Comparison of ENCODE assay signal across 24 cellular contexts in genomic region chr20:57090590-57091560, GRCh38.
DNase-seq lines count a peak whose midpoint lies in the region; ATAC-seq, FAIRE-seq and TF ChIP-seq lines count a peak whose summit lies in the region.
"Had no signal": no experiment of that assay in that cellular context is flagged by ENCODE, and none has a peak within 500 bp of the region (broad histone marks: within the 10 kb centered on the region; RNA-seq: fewer than 3 reads in every experiment).

No MANE protein-coding gene starts in this region.

- DNase-seq in Right ventricle myocardium inferior (ENCODE audit: missing footprints) (peak; percentile 60), cardiac septum (ENCODE audit: low spot score) (no peak), kidney (peak; percentile 29), mesendoderm (no peak), NCI-H187 treated with DMSO at 0.1 percent for 48 hours (lab: John Stamatoyannopoulos, UW) (no peak)
- DNase-seq in activated T-cell treated with anti-CD3 and anti-CD28 coated beads, Interleukin-2, amount 50 U/mL, for 24 hours = no peak
- peak in 1 of 2 donors; percentile 13 for DNase-seq in stimulated activated naive CD8-positive, alpha-beta T cell treated with anti-CD3 and anti-CD28 coated beads, Interleukin-15, amount 100 ng/mL, for 72 hours
- DNase-seq: activated CD4-positive, CD25-positive, alpha-beta regulatory T cell; activated T-cell treated with anti-CD3 and anti-CD28 coated beads, Interleukin-2, amount 50 U/mL, for 4 hours; CD8-positive, alpha-beta T cell; DMS79 treated with DMSO at 0.1 percent for 48 hours; foreskin fibroblast; Kasumi-1; NCI-H1092; NCI-H2081; NCI-H446 treated with DMSO at 0.1 percent for 48 hours; small intestine; stimulated activated CD8-positive, alpha-beta memory T cell treated with anti-CD3 and anti-CD28 coated beads, Interleukin-4, amount 100 ng/mL, for 48 hours; T-helper 9 cell had no signal

- no peak for FAIRE-seq in kidney (lab: Jason Lieb, UNC)
- FAIRE-seq: RCC 7860, small intestine had no signal

- H3K4me3 Mint-ChIP-seq in activated T-cell treated with anti-CD3 and anti-CD28 coated beads, Interleukin-2, amount 50 U/mL, for 24 hours = peak overlapping the region; percentile 49
- H3K4me3 Mint-ChIP-seq in stimulated activated naive CD8-positive, alpha-beta T cell treated with anti-CD3 and anti-CD28 coated beads, Interleukin-15, amount 100 ng/mL, for 72 hours = peak overlapping the region in 1 of 2 donors; percentile 78
- H3K4me3 Mint-ChIP-seq: activated T-cell treated with anti-CD3 and anti-CD28 coated beads, Interleukin-2, amount 50 U/mL, for 4 hours; CD8-positive, alpha-beta T cell; dendritic cell treated with granulocyte-macrophage colony-stimulating factor and Interleukin-4, amounts not matched to agents 40 ng/mL and 50 ng/mL, for 4 days had no signal

- no peak overlapping the region for H3K4ac ChIP-seq in mesendoderm (ENCODE audit: low read depth, low read length)

- no peaks in the 10 kb centered on the region for H3K27me3 ChIP-seq in mesendoderm (ENCODE audit: insufficient read depth, low read length, poor library complexity)

- peaks cover 2% of the 10 kb centered on the region for H3K9me3 Mint-ChIP-seq in activated T-cell treated with anti-CD3 and anti-CD28 coated beads, Interleukin-2, amount 50 U/mL, for 24 hours
- peaks cover 0 to 6% of the 10 kb centered on the region in 2 donors for H3K9me3 Mint-ChIP-seq in stimulated activated naive CD8-positive, alpha-beta T cell treated with anti-CD3 and anti-CD28 coated beads, Interleukin-15, amount 100 ng/mL, for 72 hours
- H3K9me3 Mint-ChIP-seq: activated T-cell treated with anti-CD3 and anti-CD28 coated beads, Interleukin-2, amount 50 U/mL, for 4 hours; CD8-positive, alpha-beta T cell; dendritic cell treated with granulocyte-macrophage colony-stimulating factor and Interleukin-4, amounts not matched to agents 40 ng/mL and 50 ng/mL, for 4 days had no signal

- no peak overlapping the region for H2BK120ac ChIP-seq in mesendoderm (ENCODE audit: low read depth, low read length)

- peak overlapping the region; percentile 96 for H3K27ac Mint-ChIP-seq in activated T-cell treated with anti-CD3 and anti-CD28 coated beads, Interleukin-2, amount 50 U/mL, for 24 hours
- H3K27ac Mint-ChIP-seq in stimulated activated naive CD8-positive, alpha-beta T cell treated with anti-CD3 and anti-CD28 coated beads, Interleukin-15, amount 100 ng/mL, for 72 hours = peak overlapping the region; percentile 85 to 99
- H3K27ac Mint-ChIP-seq: CD8-positive, alpha-beta T cell; dendritic cell treated with granulocyte-macrophage colony-stimulating factor and Interleukin-4, amounts not matched to agents 40 ng/mL and 50 ng/mL, for 4 days had no signal

- H2AK5ac ChIP-seq in mesendoderm (ENCODE audit: low read length) = no peak overlapping the region

- H3K27me3 Mint-ChIP-seq in activated T-cell treated with anti-CD3 and anti-CD28 coated beads, Interleukin-2, amount 50 U/mL, for 24 hours = peaks cover 27% of the 10 kb centered on the region
- H3K27me3 Mint-ChIP-seq in stimulated activated naive CD8-positive, alpha-beta T cell treated with anti-CD3 and anti-CD28 coated beads, Interleukin-15, amount 100 ng/mL, for 72 hours = peaks cover 25% of the 10 kb centered on the region

- no peak overlapping the region for H3K4me2 ChIP-seq in mesendoderm (ENCODE audit: low read length)

- no peaks in the 10 kb centered on the region for H3K4me1 ChIP-seq in kidney (ENCODE audit: control insufficient read depth in 1 of 2, insufficient read depth in 1 of 2, low read depth in 1 of 2, low read length in 2 of 2)
- H3K4me1 ChIP-seq in mesendoderm (ENCODE audit: control insufficient read depth, low read depth, low read length) = no peaks in the 10 kb centered on the region

- H3K79me1 ChIP-seq in mesendoderm (ENCODE audit: low read length) = no peaks in the 10 kb centered on the region

- H3K56ac ChIP-seq in mesendoderm (ENCODE audit: low read length) = no peak overlapping the region

- no peak overlapping the region for H3K4me3 ChIP-seq in kidney (ENCODE audit: low read length in 2 of 2)
- H3K4me3 ChIP-seq in mesendoderm (ENCODE audit: low read length) = no peak overlapping the region
- H3K4me3 ChIP-seq: SK-N-MC, thoracic aorta had no signal

- no peaks in the 10 kb centered on the region for H3K36me3 Mint-ChIP-seq in activated T-cell treated with anti-CD3 and anti-CD28 coated beads, Interleukin-2, amount 50 U/mL, for 24 hours (ENCODE audit: low read depth)
- H3K36me3 Mint-ChIP-seq: CD8-positive, alpha-beta T cell had no signal

- H3K27ac ChIP-seq in kidney (ENCODE audit: low read depth in 2 of 2, low read length in 2 of 2) = no peak overlapping the region
- H3K27ac ChIP-seq in mesendoderm (ENCODE audit: low read depth, low read length) = no peak overlapping the region
- H3K27ac ChIP-seq: SK-N-MC, thoracic aorta had no signal

- H3K9me3 ChIP-seq in kidney (ENCODE audit: control insufficient read depth in 1 of 2, low read length in 2 of 2) = no peaks in the 10 kb centered on the region
- H3K9me3 ChIP-seq: thoracic aorta had no signal

- no CpG with 5 or more reads among the region's 25 CpGs for WGBS in mesendoderm (ENCODE audit: extremely low coverage, insufficient coverage, low lambda C conversion rate)

- no peak overlapping the region for H2BK5ac ChIP-seq in mesendoderm (ENCODE audit: low read length)

- H2BK15ac ChIP-seq in mesendoderm (replicated peaks; ENCODE audit: low read depth) = no peak overlapping the region

- no peak overlapping the region for H3K23ac ChIP-seq in mesendoderm (ENCODE audit: low read length)

- no peak overlapping the region for H4K5ac ChIP-seq in mesendoderm (ENCODE audit: low read length)

- H3K36me3 ChIP-seq in kidney (ENCODE audit: control insufficient read depth in 1 of 2, insufficient read depth in 2 of 2, low read length in 2 of 2) = no peaks in the 10 kb centered on the region
- H3K36me3 ChIP-seq in mesendoderm (ENCODE audit: control insufficient read depth, insufficient read depth, low read length) = no peaks in the 10 kb centered on the region
- H3K36me3 ChIP-seq: thoracic aorta had no signal

- H3K18ac ChIP-seq in mesendoderm (ENCODE audit: low read length) = no peak overlapping the region

- H3K4me1 Mint-ChIP-seq in activated T-cell treated with anti-CD3 and anti-CD28 coated beads, Interleukin-2, amount 50 U/mL, for 24 hours (ENCODE audit: low read depth) = peaks cover 17% of the 10 kb centered on the region
- peaks cover 24% of the 10 kb centered on the region for H3K4me1 Mint-ChIP-seq in stimulated activated naive CD8-positive, alpha-beta T cell treated with anti-CD3 and anti-CD28 coated beads, Interleukin-15, amount 100 ng/mL, for 72 hours

- TF ChIP-seq CTCF in kidney (IDR thresholded peaks at IDR 0.05; ENCODE audit: borderline replicate concordance, extremely low read depth, insufficient read depth) = no peak

- H3K79me2 ChIP-seq in mesendoderm (ENCODE audit: control insufficient read depth, insufficient read depth, low read length) = no peaks in the 10 kb centered on the region

- ATAC-seq in Right ventricle myocardium inferior = no peak
- ATAC-seq in stimulated activated naive CD8-positive, alpha-beta T cell treated with anti-CD3 and anti-CD28 coated beads, Interleukin-15, amount 100 ng/mL, for 72 hours = peak; percentile 33
- ATAC-seq in GM21528 (IDR thresholded peaks at IDR 0.05; ENCODE audit: low FRiP score, unreplicated experiment) = no peak
- ATAC-seq: CD8-positive, alpha-beta T cell had no signal

- H3K9ac ChIP-seq in kidney (ENCODE audit: low read length in 2 of 2) (no peak overlapping the region), mesendoderm (ENCODE audit: low read length) (no peak overlapping the region)

- H4K8ac ChIP-seq in mesendoderm (ENCODE audit: low read depth, low read length) = no peak overlapping the region

- intact Hi-C loops in Right ventricle myocardium inferior (cut with DNase I) = loop anchor here (5.0 kb wide), 3 partner anchors 71 to 236 kb away; partner anchors contain the start of gene SPO11
- intact Hi-C loops in cardiac septum (cut with DNase I) = loop anchor here (10.0 kb wide), 1 partner anchor 404 kb away; no protein-coding TSS in a partner anchor
- intact Hi-C loops in kidney (cut with DNase I) = loop anchor here (5.0 kb wide), 1 partner anchor 256 kb away; no protein-coding TSS in a partner anchor

Comparison
In these comparisons a context has a peak if more than half of its experiments do, and no peak if none do; other contexts are left out.
1. DNase-seq: peak in Right ventricle myocardium inferior (single experiment) and kidney (single experiment); none in cardiac septum (single experiment), activated T-cell treated with anti-CD3 and anti-CD28 coated beads, Interleukin-2, amount 50 U/mL, for 24 hours (single experiment), mesendoderm (single experiment) and NCI-H187 treated with DMSO at 0.1 percent for 48 hours (single experiment).